In genomic region chr17:65762973-65763372, GRCh38 we compare ENCODE assay signal across 35 cellular contexts.
A peak's percentile ranks its signal among the peaks of the same experiment; 100 is the strongest.
DNase-seq lines count a peak whose midpoint lies in the region; ATAC-seq, FAIRE-seq and TF ChIP-seq lines count a peak whose summit lies in the region.
"Had no signal": no experiment of that assay in that cellular context is flagged by ENCODE, and none has a peak within 500 bp of the region (broad histone marks: within the 10 kb centered on the region; RNA-seq: fewer than 3 reads in every experiment).

No MANE protein-coding gene starts in this region.

- POLR2A ChIA-PET in A549 (lab: Yijun Ruan, JAX) = no interaction called here
- POLR2A ChIA-PET in GM12878 (lab: Charles Lee) = no interaction called here
- POLR2A ChIA-PET in K562 (lab: Yijun Ruan, JAX) = interaction anchor here (0.6 kb wide), 1 partner anchor 231 kb away, joined by 3 read pairs; no protein-coding TSS in a partner anchor

- H3F3A ChIP-seq in smooth muscle cell (ENCODE audit: low read depth) = no peaks in the 10 kb centered on the region

- no peak for TF ChIP-seq EP300 in A549 (IDR thresholded peaks at IDR 0.05)
- no peak for TF ChIP-seq EP300 in GM12878 (IDR thresholded peaks at IDR 0.05; ENCODE audit: borderline replicate concordance in 1 of 2, control insufficient read depth in 1 of 2, low read depth in 2 of 2, low read length in 2 of 2)
- no peak for TF ChIP-seq EP300 in K562 (IDR thresholded peaks at IDR 0.05; ENCODE audit: low read length)

- H3K4me1 Mint-ChIP-seq in stimulated activated memory B cell treated with anti-CD40 and anti-IgM and Interleukin-4, amounts not matched to agents 10 μg/mL and 1 μg/mL and 100 μg/mL, for 72 hours = peaks cover 11% of the 10 kb centered on the region
- H3K4me1 Mint-ChIP-seq: B cell; CD14-positive monocyte; CD4-positive, alpha-beta memory T cell; CD4-positive, CD25-positive, alpha-beta regulatory T cell; CD8-positive, alpha-beta memory T cell had no signal

- TF ChIP-seq POLR2A in A549 (IDR thresholded peaks at IDR 0.05; ENCODE audit: low read length) = no peak
- TF ChIP-seq POLR2A in GM12878 (IDR thresholded peaks at IDR 0.05; ENCODE audit: low read depth, low read length) = no peak
- no peak for TF ChIP-seq POLR2A in K562 (conservative IDR thresholded peaks at IDR 0.05)

- H3K36me3 ChIP-seq in GM12878 (ENCODE audit: control insufficient read depth in 2 of 2, insufficient read depth in 2 of 2, low read length in 1 of 2) (no peaks in the 10 kb centered on the region), K562 (ENCODE audit: control insufficient read depth, insufficient read depth, low read length) (no peaks in the 10 kb centered on the region), heart right ventricle (no peaks in the 10 kb centered on the region), smooth muscle cell (ENCODE audit: low read depth) (no peaks in the 10 kb centered on the region)
- H3K36me3 ChIP-seq: BE2C; BLaER1; BLaER1 treated with 17β-estradiol and CSF1 and Interleukin-3, amounts not matched to agents 10 nM and 100 nM had no signal

- ATAC-seq in A549 = no peak
- ATAC-seq in GM12878 = peak; percentile 73
- ATAC-seq in K562 = no peak
- ATAC-seq in stimulated activated memory B cell treated with anti-CD40 and anti-IgM and Interleukin-4, amounts not matched to agents 10 μg/mL and 1 μg/mL and 100 μg/mL, for 72 hours = no peak
- no peak for ATAC-seq in heart right ventricle
- ATAC-seq: CD8-positive, alpha-beta T cell had no signal

- H3K4me1 ChIP-seq in A549 (no peaks in the 10 kb centered on the region), GM12878 (ENCODE audit: control insufficient read depth, insufficient read depth, low read length) (no peaks in the 10 kb centered on the region), K562 (replicated peaks in 1 of 2; ENCODE audit: control insufficient read depth in 2 of 2, insufficient read depth in 2 of 2, low read length in 2 of 2) (no peaks in the 10 kb centered on the region), heart right ventricle (no peaks in the 10 kb centered on the region), smooth muscle cell (ENCODE audit: low read depth) (no peaks in the 10 kb centered on the region)
- H3K4me1 ChIP-seq: BE2C; BLaER1; BLaER1 treated with 17β-estradiol and CSF1 and Interleukin-3, amounts not matched to agents 10 nM and 100 nM; Caco-2 had no signal

- H3K27ac ChIP-seq in A549 = no peak overlapping the region
- no peak overlapping the region for H3K27ac ChIP-seq in GM12878 (ENCODE audit: control insufficient read depth, insufficient read depth)
- H3K27ac ChIP-seq in K562 (ENCODE audit: extremely low read depth, low read depth, low read length) = no peak overlapping the region
- no peak overlapping the region for H3K27ac ChIP-seq in heart right ventricle
- no peak overlapping the region for H3K27ac ChIP-seq in smooth muscle cell (ENCODE audit: low read depth)
- H3K27ac ChIP-seq: 22Rv1; BLaER1; BLaER1 treated with 17β-estradiol and CSF1 and Interleukin-3, amounts not matched to agents 10 nM and 100 nM; C4-2B had no signal

- SMC1A ChIA-PET in GM12878 (lab: Charles Lee; ENCODE audit: uncharacterized antibody, unreplicated experiment) = interaction anchor here (0.7 to 2.4 kb wide), 8 partner anchors 9 to 52 kb away, joined by 3 to 11 read pairs (median 4); no protein-coding TSS in a partner anchor

- no peaks in the 10 kb centered on the region for H4K20me1 ChIP-seq in GM12878 (ENCODE audit: control insufficient read depth, insufficient read depth)
- H4K20me1 ChIP-seq in K562 (replicated peaks; ENCODE audit: control insufficient read depth, insufficient read depth, low read length) = no peaks in the 10 kb centered on the region
- H4K20me1 ChIP-seq in smooth muscle cell (ENCODE audit: low read depth) = no peaks in the 10 kb centered on the region
- H4K20me1 ChIP-seq: BLaER1; BLaER1 treated with 17β-estradiol and CSF1 and Interleukin-3, amounts not matched to agents 10 nM and 100 nM had no signal

- H3K79me2 ChIP-seq in GM12878 (ENCODE audit: control insufficient read depth, insufficient read depth, low read length) = no peaks in the 10 kb centered on the region
- H3K79me2 ChIP-seq in K562 (ENCODE audit: control insufficient read depth, insufficient read depth, low read length) = no peaks in the 10 kb centered on the region
- H3K79me2 ChIP-seq in smooth muscle cell (ENCODE audit: low read depth) = no peaks in the 10 kb centered on the region

- 87% methylated on average over 4 of the region's 4 CpGs for WGBS in A549 (ENCODE audit: missing lambda C conversion rate)
- 0% methylated on average over 4 of the region's 4 CpGs for WGBS in GM12878 (ENCODE audit: insufficient coverage, insufficient replicate concordance, low lambda C conversion rate, missing lambda C conversion rate)
- 15% methylated on average over 4 of the region's 4 CpGs for WGBS in K562 (ENCODE audit: insufficient coverage, low coverage, missing lambda C conversion rate)
- WGBS in heart right ventricle, 2 donors = 97 to 98% methylated on average over 4 of the region's 4 CpGs
- 97% methylated on average over 4 of the region's 4 CpGs for WGBS in smooth muscle cell (ENCODE audit: low lambda C conversion rate)

- CTCF ChIA-PET in A549 (lab: Yijun Ruan, JAX) (no interaction called here), GM12878 (lab: Yijun Ruan, JAX) (interaction anchor here (0.7 to 1.3 kb wide), 3 partner anchors 9 to 69 kb away, joined by 3 to 6 read pairs (median 4); no protein-coding TSS in a partner anchor), K562 (lab: Yijun Ruan, JAX; ENCODE audit: low intra/inter-chr PET ratio) (no interaction called here)

- H3K36me3 Mint-ChIP-seq in stimulated activated memory B cell treated with anti-CD40 and anti-IgM and Interleukin-4, amounts not matched to agents 10 μg/mL and 1 μg/mL and 100 μg/mL, for 72 hours = no peaks in the 10 kb centered on the region
- H3K36me3 Mint-ChIP-seq: CD14-positive monocyte; CD4-positive, alpha-beta memory T cell; CD4-positive, CD25-positive, alpha-beta regulatory T cell; CD8-positive, alpha-beta T cell had no signal

- in situ Hi-C loops in GM12878 (cut with MboI) = no loop called here
- in situ Hi-C loops in K562 (cut with MboI) = no loop called here

- 0 out of 3 replicates have a peak, but pooled peaks cover 2% of the 10 kb centered on the region for H3K9me3 ChIP-seq in A549
- H3K9me3 ChIP-seq in GM12878 (replicated peaks; ENCODE audit: control insufficient read depth, insufficient read depth, low read length) = no peaks in the 10 kb centered on the region
- no peaks in the 10 kb centered on the region for H3K9me3 ChIP-seq in K562 (replicated peaks; ENCODE audit: control insufficient read depth, insufficient read depth, low read depth, low read length)
- no peaks in the 10 kb centered on the region for H3K9me3 ChIP-seq in heart right ventricle
- H3K9me3 ChIP-seq in smooth muscle cell (replicated peaks; ENCODE audit: low read depth) = no peaks in the 10 kb centered on the region
- H3K9me3 ChIP-seq: BE2C; BLaER1; BLaER1 treated with 17β-estradiol and CSF1 and Interleukin-3, amounts not matched to agents 10 nM and 100 nM; Caco-2 had no signal

- H3K27me3 ChIP-seq in GM12878 (replicated peaks in 1 of 2; ENCODE audit: control insufficient read depth in 2 of 2, insufficient read depth in 2 of 2, low read length in 1 of 2) (no peaks in the 10 kb centered on the region), K562 (ENCODE audit: control insufficient read depth in 2 of 2, insufficient read depth in 2 of 2, low read length in 2 of 2) (no peaks in the 10 kb centered on the region), heart right ventricle (no peaks in the 10 kb centered on the region), smooth muscle cell (ENCODE audit: low read depth) (no peaks in the 10 kb centered on the region)
- H3K27me3 ChIP-seq: BLaER1; BLaER1 treated with 17β-estradiol and CSF1 and Interleukin-3, amounts not matched to agents 10 nM and 100 nM had no signal

- H3K9ac ChIP-seq in GM12878 (ENCODE audit: control insufficient read depth, insufficient read depth, low read length) (no peak overlapping the region), K562 (ENCODE audit: insufficient read depth in 1 of 2, low read depth in 2 of 2, low read length in 2 of 2) (no peak overlapping the region), smooth muscle cell (ENCODE audit: low read depth) (no peak overlapping the region)
- H3K9ac ChIP-seq: BLaER1; BLaER1 treated with 17β-estradiol and CSF1 and Interleukin-3, amounts not matched to agents 10 nM and 100 nM had no signal

- H2AFZ ChIP-seq in GM12878 (ENCODE audit: control insufficient read depth, low read depth, low read length) = no peak overlapping the region
- no peak overlapping the region for H2AFZ ChIP-seq in K562 (ENCODE audit: low read depth, low read length)
- H2AFZ ChIP-seq in smooth muscle cell (ENCODE audit: low read depth) = no peak overlapping the region

- TF ChIP-seq RAD21 in A549 (conservative IDR thresholded peaks at IDR 0.05 in 1 of 2, IDR thresholded peaks at IDR 0.05 in 1 of 2) = no peak
- no peak for TF ChIP-seq RAD21 in GM12878 (IDR thresholded peaks at IDR 0.05; ENCODE audit: insufficient read depth, low read depth, low read length)
- no peak for TF ChIP-seq RAD21 in K562 (CRISPR knock-in tag; conservative IDR thresholded peaks at IDR 0.05 in 1 of 2, IDR thresholded peaks at IDR 0.05 in 1 of 2)

- no peak for TF ChIP-seq CTCF in A549 (IDR thresholded peaks at IDR 0.05)
- no peak for TF ChIP-seq CTCF in GM12878 (IDR thresholded peaks at IDR 0.05 in 2 of 3, conservative IDR thresholded peaks at IDR 0.05 in 1 of 3; ENCODE audit: control insufficient read depth in 2 of 3, extremely low read depth in 1 of 3, insufficient read depth in 1 of 3, low read depth in 3 of 3, low read length in 3 of 3)
- no peak for TF ChIP-seq CTCF in K562 (IDR thresholded peaks at IDR 0.05 in 2 of 3, conservative IDR thresholded peaks at IDR 0.05 in 1 of 3; ENCODE audit: insufficient read depth in 2 of 3, low read depth in 1 of 3, low read length in 3 of 3)
- TF ChIP-seq CTCF in heart right ventricle (IDR thresholded peaks at IDR 0.05) = no peak
- TF ChIP-seq CTCF in smooth muscle cell (IDR thresholded peaks at IDR 0.05; ENCODE audit: borderline replicate concordance, insufficient read depth, poor library complexity, severe bottlenecking) = no peak

- H3K4me2 ChIP-seq in A549 = no peak overlapping the region
- no peak overlapping the region for H3K4me2 ChIP-seq in GM12878 (ENCODE audit: control insufficient read depth, insufficient read depth)
- no peak overlapping the region for H3K4me2 ChIP-seq in K562 (ENCODE audit: insufficient read depth, low read length)
- no peak overlapping the region for H3K4me2 ChIP-seq in smooth muscle cell
- H3K4me2 ChIP-seq: BLaER1; BLaER1 treated with 17β-estradiol and CSF1 and Interleukin-3, amounts not matched to agents 10 nM and 100 nM had no signal

- H3K27me3 Mint-ChIP-seq in stimulated activated memory B cell treated with anti-CD40 and anti-IgM and Interleukin-4, amounts not matched to agents 10 μg/mL and 1 μg/mL and 100 μg/mL, for 72 hours = peaks cover 49% of the 10 kb centered on the region
- H3K27me3 Mint-ChIP-seq: CD4-positive, alpha-beta T cell had no signal

- H3K27ac Mint-ChIP-seq in stimulated activated memory B cell treated with anti-CD40 and anti-IgM and Interleukin-4, amounts not matched to agents 10 μg/mL and 1 μg/mL and 100 μg/mL, for 72 hours = peak overlapping the region; percentile 1
- H3K27ac Mint-ChIP-seq: B cell; CD4-positive, alpha-beta memory T cell; CD4-positive, alpha-beta T cell; CD4-positive, CD25-positive, alpha-beta regulatory T cell; CD8-positive, alpha-beta T cell had no signal

- RAD21 ChIA-PET in GM12878 (lab: Charles Lee; ENCODE audit: unreplicated experiment) = no interaction called here

- H3K4me3 ChIP-seq in A549 = no peak overlapping the region
- no peak overlapping the region for H3K4me3 ChIP-seq in GM12878
- no peak overlapping the region for H3K4me3 ChIP-seq in K562
- H3K4me3 ChIP-seq in heart right ventricle = no peak overlapping the region
- no peak overlapping the region for H3K4me3 ChIP-seq in smooth muscle cell
- H3K4me3 ChIP-seq: BLaER1; BLaER1 treated with 17β-estradiol and CSF1 and Interleukin-3, amounts not matched to agents 10 nM and 100 nM had no signal

- H3K4me3 Mint-ChIP-seq in stimulated activated memory B cell treated with anti-CD40 and anti-IgM and Interleukin-4, amounts not matched to agents 10 μg/mL and 1 μg/mL and 100 μg/mL, for 72 hours = no peak overlapping the region
- H3K4me3 Mint-ChIP-seq: B cell; CD14-positive monocyte; CD4-positive, alpha-beta memory T cell; CD4-positive, alpha-beta T cell; CD4-positive, CD25-positive, alpha-beta regulatory T cell; CD8-positive, alpha-beta memory T cell; CD8-positive, alpha-beta T cell had no signal

- H3K9me1 ChIP-seq in K562 (ENCODE audit: control insufficient read depth, insufficient read depth, low read length) = no peaks in the 10 kb centered on the region

- intact Hi-C loops in GM12878 (cut with micrococcal nuclease; ENCODE audit: unreplicated experiment) (no loop called here), K562 (cut with micrococcal nuclease) (no loop called here), heart right ventricle (cut with DNase I) (no loop called here)

- peaks cover 6% of the 10 kb centered on the region for H3K9me3 Mint-ChIP-seq in stimulated activated memory B cell treated with anti-CD40 and anti-IgM and Interleukin-4, amounts not matched to agents 10 μg/mL and 1 μg/mL and 100 μg/mL, for 72 hours
- H3K9me3 Mint-ChIP-seq: CD4-positive, alpha-beta memory T cell; CD4-positive, alpha-beta T cell; CD8-positive, alpha-beta T cell had no signal

- FAIRE-seq in A549 (lab: Jason Lieb, UNC) (peak; percentile 70), GM12878 (lab: Jason Lieb, UNC) (no peak), K562 (lab: Jason Lieb, UNC) (no peak), RCC 7860 (lab: Jason Lieb, UNC) (no peak)
- FAIRE-seq: D721Med had no signal

- DNase-seq in A549 (ENCODE audit: low read depth in 1 of 2, low spot score in 1 of 2) (no peak), GM12878 (ENCODE audit: low read depth, low spot score) (no peak), K562 (ENCODE audit: extremely low read depth in 1 of 4, low spot score in 3 of 4) (no peak), heart right ventricle (no peak), RCC 7860 (ENCODE audit: low spot score) (no peak), smooth muscle cell (lab: John Stamatoyannopoulos, UW; ENCODE audit: unreplicated experiment) (no peak)
- no peak for DNase-seq in activated CD4-positive, CD25-positive, alpha-beta regulatory T cell (lab: John Stamatoyannopoulos, UW)
- DNase-seq: 8988T; ACHN; AML-193; BE2C; C1 segment of cervical spinal cord; Caco-2; Calu3; CD4-positive, alpha-beta memory T cell; CD4-positive, alpha-beta T cell; CD4-positive, CD25-positive, alpha-beta regulatory T cell; CD8-positive, alpha-beta memory T cell; CD8-positive, alpha-beta T cell; COR-L47; DMS 273 treated with DMSO at 0.1 percent for 48 hours; DMS153; DMS53; DMS79; DMS79 treated with DMSO at 0.1 percent for 48 hours; DND-41; EL had no signal

- BruUV-seq in GM12878 (replicated peaks; lab: Mats Ljungman, UMichigan) (no TSS peak), K562 (replicated peaks; lab: Mats Ljungman, UMichigan) (no TSS peak)
